ENCODE assay signal across 22 cellular contexts in the genomic region with DNA sequence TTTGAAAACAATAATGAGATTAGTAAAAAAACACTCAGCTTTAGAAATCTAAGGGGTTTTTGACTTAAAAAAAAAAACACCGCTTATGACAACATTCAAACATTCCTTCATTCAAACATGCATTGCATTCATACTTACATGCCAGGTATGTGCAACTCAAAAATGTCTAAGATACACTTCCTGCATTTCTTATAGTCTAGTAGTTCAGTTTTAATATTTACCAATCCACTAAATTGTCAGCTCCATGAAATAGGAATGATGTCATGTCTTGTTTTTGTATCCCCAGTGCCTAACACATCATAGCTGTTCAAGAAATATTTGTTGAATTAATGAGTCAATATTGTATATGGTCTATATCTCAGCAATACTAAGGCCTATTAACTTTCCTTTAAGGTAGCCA. TPM values are rescaled to one million over a fixed set of nuclear protein-coding genes. Genes with fewer than 3 reads are reported as not detected.
DNase-seq lines count a peak whose midpoint lies in the region; ATAC-seq, FAIRE-seq and TF ChIP-seq lines count a peak whose summit lies in the region.
"Had no signal": no experiment of that assay in that cellular context is flagged by ENCODE, and none has a peak within 500 bp of the region (broad histone marks: within the 10 kb centered on the region; RNA-seq: fewer than 3 reads in every experiment).

No MANE protein-coding gene starts in this region.

- no peak overlapping the region for H3K4me3 ChIP-seq in AG04449 (ENCODE audit: low read depth, low read length)
- H3K4me3 ChIP-seq in bronchial epithelial cell (ENCODE audit: low read depth, low read length) = no peak overlapping the region
- H3K4me3 ChIP-seq: GM12878, GM23338, HAP-1 had no signal

- peak; percentile 29 for DNase-seq in AG04449 (ENCODE audit: low read depth, low spot score)
- peak; percentile 31 for DNase-seq in EL
- DNase-seq in bronchial epithelial cell (ENCODE audit: low read depth) = peak; percentile 83
- DNase-seq in hepatic stellate cell (ENCODE audit: low spot score) = peak; percentile 47
- no peak for DNase-seq in GM20000 (ENCODE audit: low spot score)
- DNase-seq in activated T-cell treated with anti-CD3 and anti-CD28 coated beads, Interleukin-2, amount 50 U/mL, for 48 hours = no peak
- DNase-seq in cerebellar cortex (ENCODE audit: low spot score) = no peak
- DNase-seq: CD4-positive, CD25-positive, alpha-beta regulatory T cell; COR-L47; DMS79; Karpas-422; NCI-H1694; NCI-H2081 treated with DMSO at 0.1 percent for 48 hours; NCI-H2171 treated with DMSO at 0.1 percent for 48 hours; NCI-H446 treated with DMSO at 0.1 percent for 48 hours; NCI-H526 treated with DMSO at 0.1 percent for 48 hours; Right ventricle myocardium superior had no signal

- H3K27me3 ChIP-seq in bronchial epithelial cell (ENCODE audit: control insufficient read depth, insufficient read depth, low read length) = no peaks in the 10 kb centered on the region

- no peak for ATAC-seq in HG02852 (IDR thresholded peaks at IDR 0.05; ENCODE audit: unreplicated experiment)
- ATAC-seq: GM12878 had no signal

- POLR2A ChIA-PET in AG04449 (lab: Yijun Ruan, JAX) = interaction anchor here (0.6 kb wide), 1 partner anchor 444 kb away, joined by 3 read pairs; no protein-coding TSS in a partner anchor

- no peaks in the 10 kb centered on the region for H3K36me3 ChIP-seq in bronchial epithelial cell (ENCODE audit: control insufficient read depth, insufficient read depth, low read length)
- H3K36me3 ChIP-seq: HAP-1 had no signal

- CTCF ChIA-PET in AG04449 (lab: Yijun Ruan, JAX) = interaction anchor here (1.1 to 3.5 kb wide), 2 partner anchors 8 to 30 kb away, joined by 3 to 17 read pairs; no protein-coding TSS in a partner anchor

- TF ChIP-seq CTCF in AG04449 (IDR thresholded peaks at IDR 0.05; ENCODE audit: insufficient read depth, low read length, missing control alignments) (no peak), bronchial epithelial cell (IDR thresholded peaks at IDR 0.05; ENCODE audit: insufficient read depth, low read length, severe bottlenecking) (no peak), GM20000 (IDR thresholded peaks at IDR 0.05; ENCODE audit: extremely low read depth, missing control alignments) (no peak)

- no peak for FAIRE-seq in bronchial epithelial cell (lab: Jason Lieb, UNC)
- FAIRE-seq: A204.1, GM12878 had no signal

RNA-seq across cellular contexts. Expression of gene EIF4E3, which starts 51.7 kb away (rescaled TPM):
- 2.1 and 3.1 TPM in 2 replicates for total RNA-seq in bronchial epithelial cell

Comparison
In these comparisons a context has a peak if more than half of its experiments do, and no peak if none do; other contexts are left out.
1. DNase-seq: peak in AG04449 (single experiment), EL (single experiment), bronchial epithelial cell (single experiment) and hepatic stellate cell (single experiment); none in GM20000 (single experiment), activated T-cell treated with anti-CD3 and anti-CD28 coated beads, Interleukin-2, amount 50 U/mL, for 48 hours (0 of 2) and cerebellar cortex (single experiment).